1 cellular context compared by ENCODE assay signal in the genomic region with DNA sequence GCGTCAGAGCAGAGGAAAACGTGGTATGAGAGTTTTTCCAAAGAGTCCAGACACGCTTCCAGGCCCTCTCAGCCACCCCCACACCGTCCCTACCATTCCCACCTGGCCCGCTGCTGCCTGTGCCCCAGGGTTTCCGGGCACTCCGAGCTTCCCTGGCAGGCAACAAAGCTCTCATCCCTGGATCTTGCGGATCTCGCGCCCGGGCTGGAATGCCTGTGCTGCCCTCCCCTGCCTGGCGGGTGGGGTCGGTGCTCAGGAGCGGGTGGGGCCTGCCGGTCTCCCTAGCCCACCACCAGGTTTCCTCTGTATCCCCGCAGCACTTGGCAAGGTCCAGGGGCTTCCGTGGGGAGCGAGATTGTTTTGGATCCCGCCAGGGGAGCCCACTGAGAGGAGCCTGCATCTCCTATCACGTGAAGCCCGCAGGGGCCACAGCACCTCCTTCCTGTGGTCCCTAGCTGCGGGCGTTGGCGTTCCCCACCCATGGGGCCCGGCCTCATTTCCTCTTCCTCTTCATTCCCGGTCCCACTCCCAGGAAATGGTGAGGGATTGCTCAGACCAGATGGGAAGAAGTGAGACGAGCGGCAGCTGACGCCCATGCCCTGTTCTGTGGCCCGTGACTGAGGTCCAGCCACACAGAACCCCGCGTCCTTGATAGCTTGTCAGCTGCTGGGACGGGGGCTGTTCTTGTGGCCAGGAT.
A peak's percentile ranks its signal among the peaks of the same experiment; 100 is the strongest.
TF ChIP-seq lines count a peak whose summit lies in the region.

No MANE protein-coding gene starts in this region.

TF ChIP-seq in HepG2, 621 proteins besides CTCF, POLR2A, EP300 and RAD21:
- TF ChIP-seq GABPA (IDR thresholded peaks at IDR 0.05; ENCODE audit: low read depth, low read length) (0 out of 2 replicates have a peak, but pooled peaks have one; percentile 0), GABPA (CRISPR knock-in tag; IDR thresholded peaks at IDR 0.05; ENCODE audit: low read depth) (no peak), NR2F1 (CRISPR knock-in tag; IDR thresholded peaks at IDR 0.05) (no peak), ZNF432 (CRISPR knock-in tag; IDR thresholded peaks at IDR 0.05; ENCODE audit: borderline replicate concordance) (no peak), ZNF20 (CRISPR knock-in tag; IDR thresholded peaks at IDR 0.05) (no peak)
